Comparison of ENCODE assay signal across 18 cellular contexts in genomic region chr1:166814611-166815010, GRCh38. TPM values are rescaled to one million over a fixed set of nuclear protein-coding genes. Genes with fewer than 3 reads are reported as not detected.
A peak's percentile ranks its signal among the peaks of the same experiment; 100 is the strongest.
DNase-seq lines count a peak whose midpoint lies in the region; ATAC-seq and TF ChIP-seq lines count a peak whose summit lies in the region.
"Had no signal": no experiment of that assay in that cellular context is flagged by ENCODE, and none has a peak within 500 bp of the region (broad histone marks: within the 10 kb centered on the region; RNA-seq: fewer than 3 reads in every experiment).

No MANE protein-coding gene starts in this region.

- H3K79me2 ChIP-seq in hepatocyte (no peaks in the 10 kb centered on the region), PC-9 (ENCODE audit: low read depth) (no peaks in the 10 kb centered on the region)

- BruUV-seq in PC-9 (replicated peaks; lab: Mats Ljungman, UMichigan) = no TSS peak

- peaks cover 11% of the 10 kb centered on the region for H3K4me1 ChIP-seq in hepatocyte (ENCODE audit: insufficient read depth)
- peaks cover 7 to 22% (median 14%) of the 10 kb centered on the region in 4 donors for H3K4me1 ChIP-seq in stomach
- no peaks in the 10 kb centered on the region for H3K4me1 ChIP-seq in PC-9 (replicated peaks; ENCODE audit: insufficient read depth)

- DNase-seq in EL (peak; percentile 28), NCI-H226 (peak; percentile 44), hepatocyte (ENCODE audit: low spot score) (peak; percentile 28), stomach (peak; percentile 43), left colon (no peak), PC-9 (no peak)
- no peak for DNase-seq in activated effector memory CD4-positive, alpha-beta T cell treated with anti-CD3 and anti-CD28 coated beads, Interleukin-2, amount 50 U/mL, for 16 hours
- DNase-seq: activated CD4-positive, alpha-beta T cell treated with anti-CD3 and anti-CD28 coated beads for 1 hour; activated gamma-delta T cell; amniotic stem cell; endodermal cell; naive thymus-derived CD4-positive, alpha-beta T cell; NCI-H1436; NCI-H2171; stimulated activated CD4-positive, alpha-beta T cell treated with anti-CD3 and anti-CD28 coated beads, Interleukin-2, amount 100 ng/mL, for 48 hours; T-helper 9 cell had no signal

- WGBS in hepatocyte (ENCODE audit: low lambda C conversion rate, missing lambda C conversion rate) = 54% methylated on average over 2 of the region's 2 CpGs
- 19 to 52% (median 37%) methylated on average over 2 of the region's 2 CpGs for WGBS in stomach, 5 donors

- no peaks in the 10 kb centered on the region for H4K20me1 ChIP-seq in hepatocyte (ENCODE audit: insufficient read depth, poor library complexity, severe bottlenecking)
- H4K20me1 ChIP-seq in PC-9 (ENCODE audit: insufficient read depth) = no peaks in the 10 kb centered on the region

- no peaks in the 10 kb centered on the region for H3K9me2 ChIP-seq in hepatocyte (replicated peaks; ENCODE audit: insufficient read depth)
- no peaks in the 10 kb centered on the region for H3K9me2 ChIP-seq in PC-9 (ENCODE audit: insufficient read depth)

- no peak for TF ChIP-seq EP300 in stomach (IDR thresholded peaks at IDR 0.05)

- POLR2A ChIA-PET in PC-9 (lab: Charles Lee; ENCODE audit: unreplicated experiment) = no interaction called here

- TF ChIP-seq POLR2A in stomach (IDR thresholded peaks at IDR 0.05) = no peak

- H3K36me3 ChIP-seq in hepatocyte (replicated peaks; ENCODE audit: insufficient read depth, low read depth) = no peaks in the 10 kb centered on the region
- H3K36me3 ChIP-seq in stomach = no peaks in the 10 kb centered on the region
- H3K36me3 ChIP-seq in PC-9 (ENCODE audit: low read depth) = no peaks in the 10 kb centered on the region

- H3F3A ChIP-seq in PC-9 (ENCODE audit: insufficient read depth, low read depth) = no peaks in the 10 kb centered on the region

- CTCF ChIA-PET in PC-9 (lab: Charles Lee) = no interaction called here

- H3K4me3 ChIP-seq in hepatocyte = no peak overlapping the region
- H3K4me3 ChIP-seq in stomach = no peak overlapping the region
- no peak overlapping the region for H3K4me3 ChIP-seq in PC-9

- H2AFZ ChIP-seq in hepatocyte (no peak overlapping the region), PC-9 (no peak overlapping the region)

- no peak overlapping the region for H3K4me2 ChIP-seq in hepatocyte
- H3K4me2 ChIP-seq in PC-9 = no peak overlapping the region

- H3K27ac ChIP-seq in hepatocyte (no peak overlapping the region), stomach (no peak overlapping the region), PC-9 (no peak overlapping the region)
- H3K27ac ChIP-seq: C4-2B had no signal

- no peaks in the 10 kb centered on the region for H3K27me3 ChIP-seq in hepatocyte
- no peaks in the 10 kb centered on the region for H3K27me3 ChIP-seq in stomach
- peaks cover 12% of the 10 kb centered on the region; the same call in 1 of the 2 replicates for H3K27me3 ChIP-seq in PC-9 (ENCODE audit: insufficient read depth, low read depth)

- TF ChIP-seq CTCF in hepatocyte (IDR thresholded peaks at IDR 0.05; ENCODE audit: poor library complexity) = no peak
- no peak for TF ChIP-seq CTCF in stomach (IDR thresholded peaks at IDR 0.05)
- no peak for TF ChIP-seq CTCF in PC-9 (conservative IDR thresholded peaks at IDR 0.05)

- H3K9me3 ChIP-seq in hepatocyte (ENCODE audit: low read depth) = no peaks in the 10 kb centered on the region
- H3K9me3 ChIP-seq in stomach = peaks cover 0 to 4% (median 2%) of the 10 kb centered on the region in 4 donors
- no peaks in the 10 kb centered on the region for H3K9me3 ChIP-seq in PC-9 (ENCODE audit: insufficient read depth, low read depth)

- ATAC-seq in left colon = no peak
- ATAC-seq: naive thymus-derived CD4-positive, alpha-beta T cell; SK-N-SH treated with all-trans-retinoic acid at 6 μM for 48 hours had no signal

- intact Hi-C loops in stomach (cut with DNase I; ENCODE audit: low total_unique reads) (no loop called here), left colon (cut with DNase I, micrococcal nuclease) (no loop called here), PC-9 (cut with micrococcal nuclease; ENCODE audit: unreplicated experiment) (no loop called here)

RNA-seq across cellular contexts. Expression of gene POGK, which starts 24.7 kb away (rescaled TPM):
- total RNA-seq in hepatocyte = 37.2 and 40.6 TPM in 2 replicates
- 21.6 and 22.6 TPM in 2 replicates for polyA plus RNA-seq in hepatocyte
- total RNA-seq in stomach = 10 to 100 TPM; 14.7 to 33.8 (median 22.2) TPM
- 10 to 100 TPM in 1 of 3 donors, 1 to 10 TPM in 2; 8.1 to 10.7 (median 9.6) TPM for polyA plus RNA-seq in stomach
- total RNA-seq in left colon = 10 to 100 TPM; 27.5 to 30.3 TPM
- total RNA-seq in PC-9 (2021) = 17.0 and 18.8 TPM in 2 replicates

Comparison
In these comparisons a context has a peak if more than half of its experiments do, and no peak if none do; other contexts are left out.
1. DNase-seq: peak in EL (single experiment), NCI-H226 (single experiment), hepatocyte (single experiment) and stomach (single experiment); none in activated effector memory CD4-positive, alpha-beta T cell treated with anti-CD3 and anti-CD28 coated beads, Interleukin-2, amount 50 U/mL, for 16 hours (single experiment), left colon (0 of 2) and PC-9 (0 of 2).